Comparison of ENCODE assay signal across 8 cellular contexts in the genomic region with DNA sequence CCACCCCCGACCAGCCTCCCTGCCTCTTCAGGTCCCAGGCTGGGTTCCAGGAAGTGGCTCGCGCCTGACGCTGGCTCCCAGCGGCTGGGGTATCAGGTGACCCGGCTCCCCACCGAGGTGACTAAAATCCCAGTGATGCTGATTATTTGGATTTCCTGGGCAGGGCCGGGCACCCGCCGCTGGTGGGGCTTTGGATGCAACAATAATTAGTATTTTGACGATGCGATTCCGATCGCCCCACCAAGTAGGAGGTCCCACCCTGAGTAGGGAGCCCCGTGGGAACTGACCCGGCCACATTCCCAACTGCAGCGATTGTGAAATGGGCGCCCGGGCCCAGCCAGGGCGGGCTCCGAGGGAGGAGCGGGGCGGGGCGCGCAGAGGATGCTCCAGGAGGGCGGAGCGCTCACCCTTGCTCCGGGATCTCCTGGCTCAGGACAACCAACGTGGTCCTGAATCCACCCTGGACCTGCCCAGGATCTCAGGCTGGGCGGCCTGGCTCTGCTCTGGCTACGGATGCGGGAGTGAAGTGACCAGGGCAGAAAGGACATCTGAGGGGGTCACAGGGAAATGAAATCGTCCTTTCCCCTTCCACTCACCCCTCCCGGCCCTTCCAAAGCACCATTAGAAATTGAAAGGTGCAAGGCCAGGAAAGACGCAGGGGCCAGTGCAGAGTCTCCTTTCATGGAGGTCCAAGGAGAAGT. TPM values are rescaled to one million over a fixed set of nuclear protein-coding genes. Genes with fewer than 3 reads are reported as not detected.
A peak's percentile ranks its signal among the peaks of the same experiment; 100 is the strongest.
DNase-seq lines count a peak whose midpoint lies in the region; ATAC-seq, FAIRE-seq and TF ChIP-seq lines count a peak whose summit lies in the region.

No MANE protein-coding gene starts in this region.

- no peak for TF ChIP-seq EP300 in H1 (IDR thresholded peaks at IDR 0.05; ENCODE audit: borderline replicate concordance in 1 of 2, low read depth in 2 of 2, low read length in 2 of 2)

- H2AFZ ChIP-seq in H1 (ENCODE audit: low read length) = no peak overlapping the region

- 0 out of 4 replicates have a peak, but pooled peaks of 1 of the 2 experiments have one; percentile 0 for TF ChIP-seq RAD21 in H1 (IDR thresholded peaks at IDR 0.05 in 1 of 2, conservative IDR thresholded peaks at IDR 0.05 in 1 of 2; ENCODE audit: low read depth in 2 of 2, low read length in 2 of 2)

- no peaks in the 10 kb centered on the region; a peak in 1 of 7 replicates for H3K27me3 ChIP-seq in H1 (replicated peaks in 1 of 4; ENCODE audit: control insufficient read depth in 3 of 4, extremely low read depth in 1 of 4, insufficient read depth in 3 of 4, low read length in 3 of 4)

- H3K79me1 ChIP-seq in H1 (ENCODE audit: low read depth, low read length) = no peaks in the 10 kb centered on the region

- H2BK20ac ChIP-seq in H1 (ENCODE audit: low read length) = peak overlapping the region; percentile 94; the same call in 1 of the 2 replicates

- peak overlapping the region; percentile 55 for H2BK120ac ChIP-seq in H1 (replicated peaks; ENCODE audit: low read depth, low read length)

- H3K36me3 ChIP-seq in H1 (ENCODE audit: control insufficient read depth in 2 of 4, insufficient read depth in 4 of 4, low read length in 3 of 4) = no peaks in the 10 kb centered on the region
- no peaks in the 10 kb centered on the region for H3K36me3 ChIP-seq in mucosa of descending colon (ENCODE audit: low read depth)

- intact Hi-C loops in mucosa of descending colon (cut with DNase I, micrococcal nuclease) = no loop called here

- peak overlapping the region; percentile 27 to 65 (median 42); a peak in 7 of 8 replicates for H3K4me3 ChIP-seq in H1 (ENCODE audit: extremely low read depth in 1 of 4, insufficient read depth in 2 of 4, low read depth in 3 of 4, low read length in 4 of 4)
- no peak overlapping the region for H3K4me3 ChIP-seq in mucosa of descending colon

- ATAC-seq in mucosa of descending colon = peak; percentile 72
- ATAC-seq in HG03045 (IDR thresholded peaks at IDR 0.05; ENCODE audit: unreplicated experiment) = no peak
- ATAC-seq in GM18519 (IDR thresholded peaks at IDR 0.05; ENCODE audit: low FRiP score, unreplicated experiment) = no peak

- DNase-seq in EL = peak; percentile 82
- DNase-seq in NCI-H226 = peak; percentile 72
- DNase-seq in H1 (ENCODE audit: low read depth in 1 of 2, low spot score in 2 of 2) = peak; percentile 54 to 86
- DNase-seq in mucosa of descending colon = peak in 2 of 3 donors; percentile 36 to 53
- DNase-seq in NCI-H774 (lab: John Stamatoyannopoulos, UW) = no peak
- DNase-seq in NCI-H187 treated with DMSO at 0.1 percent for 48 hours (lab: John Stamatoyannopoulos, UW) = no peak

- peak overlapping the region; percentile 57; the same call in 1 of the 2 replicates for H3K27ac ChIP-seq in H1 (ENCODE audit: low read depth, low read length)

- H2BK15ac ChIP-seq in H1 (ENCODE audit: low read length) = no peak overlapping the region

- H3K9me3 ChIP-seq in H1 (ENCODE audit: insufficient read depth in 2 of 2, low read depth in 1 of 2, low read length in 1 of 2) (no peaks in the 10 kb centered on the region), mucosa of descending colon (no peaks in the 10 kb centered on the region)

- peak in 1 of 2 experiments; percentile 30; a peak in 1 of 3 replicates for TF ChIP-seq POLR2A in H1 (IDR thresholded peaks at IDR 0.05; ENCODE audit: control extremely low read depth in 1 of 2, low read depth in 2 of 2, low read length in 2 of 2)

- TF ChIP-seq CTCF in H1 (IDR thresholded peaks at IDR 0.05; ENCODE audit: control extremely low read depth in 1 of 3, insufficient read depth in 1 of 3, low read depth in 1 of 3, low read length in 3 of 3) (no peak), mucosa of descending colon (IDR thresholded peaks at IDR 0.05) (no peak)

- peak overlapping the region in 3 of 4 experiments; percentile 36 to 67 (median 62); a peak in 6 of 7 replicates for H3K9ac ChIP-seq in H1 (replicated peaks in 1 of 4; ENCODE audit: extremely low read depth in 1 of 4, low read depth in 3 of 4, low read length in 3 of 4)

- peaks cover 2% of the 10 kb centered on the region; the same call in 1 of the 2 replicates for H3K23me2 ChIP-seq in H1 (ENCODE audit: low read depth, low read length)

- H3K18ac ChIP-seq in H1 (ENCODE audit: extremely low read depth, low read length) = peak overlapping the region; percentile 98

- no peak overlapping the region for H3K14ac ChIP-seq in H1 (ENCODE audit: insufficient read length)

- WGBS in H1 (ENCODE audit: extremely low coverage in 1 of 2, insufficient coverage in 1 of 2, insufficient read length in 1 of 2, insufficient replicate concordance in 2 of 2, low coverage in 1 of 2, low lambda C conversion rate in 2 of 2, missing lambda C conversion rate in 1 of 2), 2 experiments = 5% methylated on average over 33 of the region's 35 CpGs; no CpG with 5 or more reads in 1 of the 2 experiments

- H3K79me2 ChIP-seq in H1 (ENCODE audit: control insufficient read depth in 1 of 2, insufficient read depth in 2 of 2, low read length in 2 of 2) = no peaks in the 10 kb centered on the region

- peak overlapping the region; percentile 70 to 74 for H3K4me2 ChIP-seq in H1 (ENCODE audit: insufficient read depth in 1 of 2, low read depth in 2 of 2, low read length in 2 of 2)

- POLR2A ChIA-PET in H1 (lab: Charles Lee; ENCODE audit: partially characterized antibody) = interaction anchor here (1.1 to 3.1 kb wide), 6 partner anchors 8 to 225 kb away, joined by 3 to 11 read pairs (median 4); partner anchors contain the start of gene SMNDC1

- H3K4me1 ChIP-seq in H1 (replicated peaks in 1 of 4; ENCODE audit: control insufficient read depth in 3 of 4, insufficient read depth in 4 of 4, low read length in 3 of 4) (peaks cover 4 to 17% (median 5%) of the 10 kb centered on the region in 4 experiments), mucosa of descending colon (ENCODE audit: low read depth) (no peaks in the 10 kb centered on the region)

- no peak overlapping the region for H2AK5ac ChIP-seq in H1 (ENCODE audit: low read depth, low read length)

- peak overlapping the region; percentile 79 for H3K56ac ChIP-seq in H1 (replicated peaks; ENCODE audit: insufficient read length, low read depth, low read length)

- peak overlapping the region; percentile 97 for H4K91ac ChIP-seq in H1 (replicated peaks; ENCODE audit: insufficient read length, low read length)

- FAIRE-seq in H1 (lab: Jason Lieb, UNC) = no peak

- H3K4ac ChIP-seq in H1 (replicated peaks; ENCODE audit: insufficient read length, low read depth, low read length) = peak overlapping the region; percentile 63

- no peaks in the 10 kb centered on the region for H4K20me1 ChIP-seq in H1 (replicated peaks in 1 of 2; ENCODE audit: control insufficient read depth in 1 of 2, insufficient read depth in 2 of 2, low read length in 2 of 2)

- peak overlapping the region; percentile 89 for H4K5ac ChIP-seq in H1 (ENCODE audit: insufficient read length, low read depth, low read length)

- H4K8ac ChIP-seq in H1 (ENCODE audit: extremely low read depth, insufficient read depth, low read length) = peak overlapping the region; percentile 88

- CTCF ChIA-PET in H1 (lab: Charles Lee; ENCODE audit: partially characterized antibody) = interaction anchor here (1.2 to 3.4 kb wide), 3 partner anchors 15 to 176 kb away, joined by 3 to 16 read pairs (median 4); no protein-coding TSS in a partner anchor

- H2BK12ac ChIP-seq in H1 (ENCODE audit: low read depth, low read length) = peak overlapping the region; percentile 96

- peak overlapping the region; percentile 97 for H2BK5ac ChIP-seq in H1 (ENCODE audit: low read depth, low read length)

- H3K23ac ChIP-seq in H1 (ENCODE audit: insufficient read length) = no peak overlapping the region

TF ChIP-seq in H1, 55 proteins besides CTCF, POLR2A, EP300 and RAD21 (continues in another document):
- no peak for TF ChIP-seq EZH2 (IDR thresholded peaks at IDR 0.05; ENCODE audit: low read depth, low read length, severe bottlenecking)
- no peak for TF ChIP-seq SIN3A (conservative IDR thresholded peaks at IDR 0.05 in 1 of 2, IDR thresholded peaks at IDR 0.05 in 1 of 2; ENCODE audit: low read depth in 1 of 2, low read length in 2 of 2)
- TF ChIP-seq FOSL1 (IDR thresholded peaks at IDR 0.05; ENCODE audit: insufficient read depth, low read depth, low read length) = no peak
- TF ChIP-seq, protein P1, sequence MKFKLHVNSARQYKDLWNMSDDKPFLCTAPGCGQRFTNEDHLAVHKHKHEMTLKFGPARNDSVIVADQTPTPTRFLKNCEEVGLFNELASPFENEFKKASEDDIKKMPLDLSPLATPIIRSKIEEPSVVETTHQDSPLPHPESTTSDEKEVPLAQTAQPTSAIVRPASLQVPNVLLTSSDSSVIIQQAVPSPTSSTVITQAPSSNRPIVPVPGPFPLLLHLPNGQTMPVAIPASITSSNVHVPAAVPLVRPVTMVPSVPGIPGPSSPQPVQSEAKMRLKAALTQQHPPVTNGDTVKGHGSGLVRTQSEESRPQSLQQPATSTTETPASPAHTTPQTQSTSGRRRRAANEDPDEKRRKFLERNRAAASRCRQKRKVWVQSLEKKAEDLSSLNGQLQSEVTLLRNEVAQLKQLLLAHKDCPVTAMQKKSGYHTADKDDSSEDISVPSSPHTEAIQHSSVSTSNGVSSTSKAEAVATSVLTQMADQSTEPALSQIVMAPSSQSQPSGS (IDR thresholded peaks at IDR 0.05; ENCODE audit: low read length) = no peak
- no peak for TF ChIP-seq CHD1 (IDR thresholded peaks at IDR 0.05; ENCODE audit: low read depth, low read length)

RNA-seq across cellular contexts. Expression of gene DUSP5, which starts 32.6 kb away (rescaled TPM):
- total RNA-seq in H1 (2021; fragmentation: NEBNext Ultra II Directional; extraction: Animal tissue kit (Norgen Biotek cat#: 25700)) = 27.0 and 30.3 TPM in 2 replicates
- polyA plus RNA-seq in H1 (2011; rRNA removed) = 13.3 and 13.6 TPM in 2 replicates
- polyA plus RNA-seq in H1 (2011; cell fraction: cytosol; rRNA removed) = 15.2 TPM
- polyA plus RNA-seq in H1 (2011; cell fraction: nucleus; rRNA removed) = 12.0 TPM
- 14.3 to 18.7 TPM (median 15.9 TPM) in 4 replicates for polyA plus RNA-seq in H1 (2012, experiment 1 of 2)
- 16.9 TPM for polyA plus RNA-seq in H1 (2012, experiment 2 of 2)
- 17.0 TPM for polyA plus RNA-seq in H1 (2013, experiment 1 of 2)
- polyA plus RNA-seq in H1 (2013, experiment 2 of 2) = 20.2 TPM
- 28.9 and 41.0 TPM in 2 replicates for polyA minus RNA-seq in H1 (2011; rRNA and poly(A)+ RNA removed)
- polyA minus RNA-seq in H1 (2011; cell fraction: cytosol; rRNA and poly(A)+ RNA removed) = 37.5 TPM
- 14.9 TPM for polyA minus RNA-seq in H1 (2011; cell fraction: nucleus; rRNA and poly(A)+ RNA removed)
- 10 to 100 TPM; 21.5 to 40.1 (median 23.9) TPM for total RNA-seq in mucosa of descending colon

RNA-seq across cellular contexts. Expression of gene SMC3, which starts 37.2 kb away (rescaled TPM):
- 89.8 and 93.4 TPM in 2 replicates for total RNA-seq in H1 (2021; fragmentation: NEBNext Ultra II Directional; extraction: Animal tissue kit (Norgen Biotek cat#: 25700))
- 7.8 and 12.7 TPM in 2 replicates for polyA plus RNA-seq in H1 (2011; rRNA removed)
- polyA plus RNA-seq in H1 (2011; cell fraction: cytosol; rRNA removed) = 29.8 TPM
- 5.9 TPM for polyA plus RNA-seq in H1 (2011; cell fraction: nucleus; rRNA removed)
- 44.2 to 101 TPM (median 59.5 TPM) in 4 replicates for polyA plus RNA-seq in H1 (2012, experiment 1 of 2)
- 4.2 TPM for polyA plus RNA-seq in H1 (2012, experiment 2 of 2)
- 65.2 TPM for polyA plus RNA-seq in H1 (2013, experiment 1 of 2)
- 67.9 TPM for polyA plus RNA-seq in H1 (2013, experiment 2 of 2)
- 14.4 and 18.6 TPM in 2 replicates for polyA minus RNA-seq in H1 (2011; rRNA and poly(A)+ RNA removed)
- polyA minus RNA-seq in H1 (2011; cell fraction: cytosol; rRNA and poly(A)+ RNA removed) = 23.2 TPM
- polyA minus RNA-seq in H1 (2011; cell fraction: nucleus; rRNA and poly(A)+ RNA removed) = 21.7 TPM
- total RNA-seq in mucosa of descending colon = 10 to 100 TPM; 24.1 to 36.3 (median 27.3) TPM

Comparison
In these comparisons a context has a peak if more than half of its experiments do, and no peak if none do; other contexts are left out.
1. DNase-seq: peak in EL (single experiment), NCI-H226 (single experiment), H1 (2 of 2) and mucosa of descending colon (2 of 3); none in NCI-H774 (single experiment) and NCI-H187 treated with DMSO at 0.1 percent for 48 hours (single experiment).